In genomic region chr19:29664753-29665214, GRCh38 we compare ENCODE assay signal across 8 cellular contexts. TPM values are rescaled to one million over a fixed set of nuclear protein-coding genes. Genes with fewer than 3 reads are reported as not detected.
DNase-seq lines count a peak whose midpoint lies in the region; ATAC-seq and TF ChIP-seq lines count a peak whose summit lies in the region.

No MANE protein-coding gene starts in this region.

- peak overlapping the region; percentile 68 for H3K4ac ChIP-seq in IMR-90 (ENCODE audit: low read depth, low read length)

- POLR2A ChIA-PET in IMR-90 (lab: Charles Lee; ENCODE audit: unreplicated experiment), result no interaction called here

- H3K27me3 ChIP-seq in IMR-90 (ENCODE audit: control insufficient read depth, insufficient read depth, low read length), result no peaks in the 10 kb centered on the region

- TF ChIP-seq RAD21 in IMR-90 (IDR thresholded peaks at IDR 0.05; ENCODE audit: low read length), result no peak

- peaks cover 16% of the 10 kb centered on the region for H3K27me3 Mint-ChIP-seq in nephron (ENCODE audit: low read depth)

- no peaks in the 10 kb centered on the region for H3K9me3 ChIP-seq in IMR-90 (ENCODE audit: control insufficient read depth, insufficient read depth, low read length)

- no peak overlapping the region; the same call in 1 of the 2 replicates for H2BK20ac ChIP-seq in IMR-90 (ENCODE audit: low read depth, low read length)

- H3K27ac ChIP-seq in C4-2B (peak overlapping the region; percentile 86), IMR-90 (ENCODE audit: insufficient read depth, low read length) (peak overlapping the region; percentile 69; the same call in 1 of the 2 replicates), cingulate gyrus (ENCODE audit: low read depth, low read length) (peak overlapping the region; percentile 39)

- H3K27ac Mint-ChIP-seq in nephron, result no peak overlapping the region

- TF ChIP-seq CTCF in C4-2B (conservative IDR thresholded peaks at IDR 0.05), result no peak; the same call in 1 of the 2 replicates
- TF ChIP-seq CTCF in IMR-90 (conservative IDR thresholded peaks at IDR 0.05; ENCODE audit: low read depth, low read length), result no peak
- TF ChIP-seq CTCF in nephron (IDR thresholded peaks at IDR 0.05; ENCODE audit: unreplicated experiment in 3 of 3), result no peak

- H3K36me3 ChIP-seq in IMR-90 (ENCODE audit: control insufficient read depth, insufficient read depth, low read length), result no peaks in the 10 kb centered on the region

- H3K18ac ChIP-seq in IMR-90 (ENCODE audit: low read depth, low read length), result no peak overlapping the region

- intact Hi-C loops in IMR-90 (cut with micrococcal nuclease), result no loop called here

- peak overlapping the region; percentile 67 for H2BK5ac ChIP-seq in IMR-90 (ENCODE audit: low read depth, low read length, poor library complexity, severe bottlenecking)

- H3K36me3 Mint-ChIP-seq in nephron (ENCODE audit: low read depth), result no peaks in the 10 kb centered on the region

- dilution Hi-C loops in IMR-90 (cut with HindIII; ENCODE audit: low sequenced_read_pairs, unreplicated experiment), result no loop called here

- 0 out of 2 replicates have a peak overlapping the region, but pooled peaks have one; percentile 36 for H3K14ac ChIP-seq in IMR-90 (replicated peaks; ENCODE audit: low read depth, low read length)

- BruUV-seq in IMR-90 (replicated peaks; lab: Mats Ljungman, UMichigan), result no TSS peak

- CTCF ChIA-PET in IMR-90 (lab: Yijun Ruan, JAX), result interaction anchor here (0.7 to 1.1 kb wide), 3 partner anchors 20 to 363 kb away, joined by 3 read pairs; no protein-coding TSS in a partner anchor

- no peak for ATAC-seq in IMR-90 (ENCODE audit: low read depth)

- H2AK5ac ChIP-seq in IMR-90 (ENCODE audit: low read depth, low read length), result peak overlapping the region; percentile 7; the same call in 1 of the 2 replicates

- peak overlapping the region; percentile 17 for H2AK9ac ChIP-seq in IMR-90 (replicated peaks; ENCODE audit: low read depth, low read length, poor library complexity)

- 28% methylated on average over 4 of the region's 22 CpGs; no CpG with 5 or more reads in 1 of the 2 experiments for WGBS in IMR-90 (ENCODE audit: extremely low coverage in 2 of 2, insufficient read length in 1 of 2), 2 experiments

- H3K79me1 ChIP-seq in IMR-90 (ENCODE audit: low read depth in 1 of 2, low read length in 2 of 2), result peaks cover 7 to 48% of the 10 kb centered on the region in 2 experiments; a peak in 2 of 4 replicates

- no peak overlapping the region for H3K23ac ChIP-seq in IMR-90 (ENCODE audit: low read depth, low read length)

- peak overlapping the region in 1 of 2 experiments; percentile 39; a peak in 1 of 4 replicates for H4K8ac ChIP-seq in IMR-90 (ENCODE audit: low read depth in 2 of 2, low read length in 2 of 2)

- peaks cover 22% of the 10 kb centered on the region for H4K20me1 ChIP-seq in IMR-90 (ENCODE audit: insufficient read depth, low read length)

- H3K4me3 ChIP-seq in IMR-90 (ENCODE audit: insufficient read depth, low read depth, low read length), result peak overlapping the region; percentile 45

- peaks cover 39% of the 10 kb centered on the region for H3K4me1 Mint-ChIP-seq in nephron

- no peak for TF ChIP-seq POLR2A in IMR-90 (IDR thresholded peaks at IDR 0.05; ENCODE audit: low read depth, low read length)

- no peak overlapping the region for H3K56ac ChIP-seq in IMR-90 (ENCODE audit: extremely low read depth, insufficient read depth, low read length)

- in situ Hi-C loops in IMR-90 (cut with MboI; ENCODE audit: low sequenced_read_pairs), result no loop called here

- peak overlapping the region; percentile 11; the same call in 1 of the 2 replicates for H4K5ac ChIP-seq in IMR-90 (ENCODE audit: low read depth, low read length)

- H4K91ac ChIP-seq in IMR-90 (ENCODE audit: insufficient read depth, low read depth, low read length), result no peak overlapping the region

- H3K9ac ChIP-seq in IMR-90 (ENCODE audit: low read depth, low read length), result peak overlapping the region; percentile 27; the same call in 1 of the 2 replicates

- H2BK120ac ChIP-seq in IMR-90 (ENCODE audit: low read depth, low read length), result peak overlapping the region; percentile 26; the same call in 1 of the 2 replicates

- no peak for DNase-seq in IMR-90
- DNase-seq in NCI-H1930 (lab: John Stamatoyannopoulos, UW), result no peak
- DNase-seq in SKM-1 (lab: John Stamatoyannopoulos, UW; ENCODE audit: unreplicated experiment), result no peak
- DNase-seq in ureter (ENCODE audit: low spot score), result no peak
- DNase-seq in NCI-H2196 treated with DMSO at 0.1 percent for 48 hours (lab: John Stamatoyannopoulos, UW; ENCODE audit: unreplicated experiment), result no peak

- H3K4me3 Mint-ChIP-seq in nephron, result peak overlapping the region; percentile 79 to 85 (median 83)

- peaks cover 27% of the 10 kb centered on the region for H3K4me1 ChIP-seq in IMR-90 (ENCODE audit: control insufficient read depth, insufficient read depth, low read length)

- peak overlapping the region; percentile 53 for H3K4me2 ChIP-seq in IMR-90 (ENCODE audit: low read depth, low read length)

- H3K9me1 ChIP-seq in IMR-90 (ENCODE audit: insufficient read depth, low read length), result peaks cover 12% of the 10 kb centered on the region

- peak overlapping the region; percentile 88 for H2AFZ ChIP-seq in IMR-90 (replicated peaks; ENCODE audit: low read length, poor library complexity)

- H2BK15ac ChIP-seq in IMR-90 (ENCODE audit: low read depth, low read length), result no peak overlapping the region

- no peaks in the 10 kb centered on the region for H3K9me3 Mint-ChIP-seq in nephron

TF ChIP-seq in IMR-90, 13 proteins besides CTCF, POLR2A, EP300 and RAD21:
- no peak for TF ChIP-seq NFE2L2 (IDR thresholded peaks at IDR 0.05; ENCODE audit: low read depth, low read length)
- no peak for TF ChIP-seq FOS (IDR thresholded peaks at IDR 0.05; ENCODE audit: low read depth, low read length)
- TF ChIP-seq BHLHE40 (IDR thresholded peaks at IDR 0.05; ENCODE audit: low read depth, low read length), result no peak
- TF ChIP-seq MAFK (IDR thresholded peaks at IDR 0.05; ENCODE audit: low read depth, low read length), result no peak
- no peak for TF ChIP-seq MAZ (IDR thresholded peaks at IDR 0.05; ENCODE audit: borderline replicate concordance, low read depth, low read length)
- TF ChIP-seq CEBPB (IDR thresholded peaks at IDR 0.05; ENCODE audit: low read depth, low read length), result no peak
- TF ChIP-seq, protein P1, sequence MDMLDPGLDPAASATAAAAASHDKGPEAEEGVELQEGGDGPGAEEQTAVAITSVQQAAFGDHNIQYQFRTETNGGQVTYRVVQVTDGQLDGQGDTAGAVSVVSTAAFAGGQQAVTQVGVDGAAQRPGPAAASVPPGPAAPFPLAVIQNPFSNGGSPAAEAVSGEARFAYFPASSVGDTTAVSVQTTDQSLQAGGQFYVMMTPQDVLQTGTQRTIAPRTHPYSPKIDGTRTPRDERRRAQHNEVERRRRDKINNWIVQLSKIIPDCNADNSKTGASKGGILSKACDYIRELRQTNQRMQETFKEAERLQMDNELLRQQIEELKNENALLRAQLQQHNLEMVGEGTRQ (IDR thresholded peaks at IDR 0.05; ENCODE audit: low read depth, low read length), result no peak
- no peak for TF ChIP-seq RCOR1 (IDR thresholded peaks at IDR 0.05; ENCODE audit: insufficient replicate concordance, low read length)
- TF ChIP-seq RFX5 (IDR thresholded peaks at IDR 0.05; ENCODE audit: low read depth, low read length), result no peak
- no peak for TF ChIP-seq SMC3 (IDR thresholded peaks at IDR 0.05; ENCODE audit: low read depth, low read length)
- TF ChIP-seq CHD1 (IDR thresholded peaks at IDR 0.05; ENCODE audit: low read depth, low read length), result no peak
- TF ChIP-seq MXI1 (IDR thresholded peaks at IDR 0.05; ENCODE audit: borderline replicate concordance, low read depth, low read length), result no peak

RNA-seq across cellular contexts. Expression of gene PLEKHF1, which starts 0.5 kb away (rescaled TPM):
- 4.7 and 5.0 TPM in 2 replicates for total RNA-seq in IMR-90 (2012; rRNA removed)
- polyA plus RNA-seq in IMR-90 (2012; rRNA removed), result 6.6 and 7.2 TPM in 2 replicates
- polyA plus RNA-seq in IMR-90 (2012; cell fraction: cytosol; rRNA removed), result 7.0 and 12.9 TPM in 2 replicates
- 10.8 and 25.4 TPM in 2 replicates for polyA plus RNA-seq in IMR-90 (2012; cell fraction: nucleus; rRNA removed; ENCODE audit: low replicate concordance)
- total RNA-seq in ureter, result 27.1 TPM

RNA-seq across cellular contexts. Expression of gene C19orf12, which starts 50.3 kb away (rescaled TPM):
- total RNA-seq in IMR-90 (2012; rRNA removed), result 16.3 and 19.2 TPM in 2 replicates
- 24.0 and 24.2 TPM in 2 replicates for polyA plus RNA-seq in IMR-90 (2012; rRNA removed)
- polyA plus RNA-seq in IMR-90 (2012; cell fraction: cytosol; rRNA removed), result 16.3 and 25.0 TPM in 2 replicates
- 21.2 and 29.1 TPM in 2 replicates for polyA plus RNA-seq in IMR-90 (2012; cell fraction: nucleus; rRNA removed; ENCODE audit: low replicate concordance)
- 25.4 TPM for total RNA-seq in ureter

RNA-seq across cellular contexts. Expression of gene POP4, which starts 58.7 kb away (rescaled TPM):
- total RNA-seq in IMR-90 (2012; rRNA removed) (65.1 and 85.5 TPM in 2 replicates), ureter (61.5 TPM)
- polyA plus RNA-seq in IMR-90 (2012; rRNA removed), result 81.2 and 87.2 TPM in 2 replicates
- polyA plus RNA-seq in IMR-90 (2012; cell fraction: cytosol; rRNA removed), result 17.6 and 33.7 TPM in 2 replicates
- polyA plus RNA-seq in IMR-90 (2012; cell fraction: nucleus; rRNA removed; ENCODE audit: low replicate concordance), result 20.6 and 93.1 TPM in 2 replicates
